ENCODE assay signal across 2 cellular contexts in the genomic region with DNA sequence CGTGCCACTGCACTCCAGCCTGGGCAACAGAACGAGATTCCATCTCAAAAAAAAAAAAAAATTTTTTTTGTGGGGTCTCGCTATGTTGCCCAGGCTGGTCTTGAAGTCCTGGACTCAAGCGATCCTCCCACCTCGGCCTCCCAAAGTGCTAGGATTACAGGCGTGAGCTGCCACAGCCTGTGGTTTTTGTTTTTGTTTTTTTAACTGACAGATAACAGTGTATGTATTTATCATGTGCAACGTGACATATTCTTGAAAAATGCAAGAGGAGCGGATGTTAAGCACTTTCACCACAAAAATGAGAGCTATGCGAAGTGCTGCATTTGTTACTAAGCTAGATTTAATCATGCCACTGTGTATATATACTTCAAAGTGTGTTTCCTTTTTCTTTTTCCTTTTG.
TF ChIP-seq lines count a peak whose summit lies in the region.

No MANE protein-coding gene starts in this region.

TF ChIP-seq in HepG2, 621 proteins besides CTCF, POLR2A, EP300 and RAD21 (continued from another document):
- TF ChIP-seq, protein P1, sequence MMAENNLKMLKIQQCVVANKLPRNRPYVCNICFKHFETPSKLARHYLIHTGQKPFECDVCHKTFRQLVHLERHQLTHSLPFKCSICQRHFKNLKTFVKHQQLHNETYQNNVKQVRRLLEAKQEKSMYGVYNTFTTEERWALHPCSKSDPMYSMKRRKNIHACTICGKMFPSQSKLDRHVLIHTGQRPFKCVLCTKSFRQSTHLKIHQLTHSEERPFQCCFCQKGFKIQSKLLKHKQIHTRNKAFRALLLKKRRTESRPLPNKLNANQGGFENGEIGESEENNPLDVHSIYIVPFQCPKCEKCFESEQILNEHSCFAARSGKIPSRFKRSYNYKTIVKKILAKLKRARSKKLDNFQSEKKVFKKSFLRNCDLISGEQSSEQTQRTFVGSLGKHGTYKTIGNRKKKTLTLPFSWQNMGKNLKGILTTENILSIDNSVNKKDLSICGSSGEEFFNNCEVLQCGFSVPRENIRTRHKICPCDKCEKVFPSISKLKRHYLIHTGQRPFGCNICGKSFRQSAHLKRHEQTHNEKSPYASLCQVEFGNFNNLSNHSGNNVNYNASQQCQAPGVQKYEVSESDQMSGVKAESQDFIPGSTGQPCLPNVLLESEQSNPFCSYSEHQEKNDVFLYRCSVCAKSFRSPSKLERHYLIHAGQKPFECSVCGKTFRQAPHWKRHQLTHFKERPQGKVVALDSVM (CRISPR knock-in tag; IDR thresholded peaks at IDR 0.05): peak; percentile 48; the same call in 1 of the 2 replicates
- no peak for TF ChIP-seq ZNF672 (CRISPR knock-in tag; IDR thresholded peaks at IDR 0.05)
- TF ChIP-seq ZNF772 (CRISPR knock-in tag; IDR thresholded peaks at IDR 0.05): no peak
- no peak for TF ChIP-seq ZSCAN31 (CRISPR knock-in tag; IDR thresholded peaks at IDR 0.05; ENCODE audit: low read depth)
- TF ChIP-seq ZNF570 (CRISPR knock-in tag; IDR thresholded peaks at IDR 0.05; ENCODE audit: borderline replicate concordance): no peak
- no peak for TF ChIP-seq HNF1A (IDR thresholded peaks at IDR 0.05; ENCODE audit: low read depth)
- TF ChIP-seq HNF1A (CRISPR knock-in tag; IDR thresholded peaks at IDR 0.05; ENCODE audit: borderline replicate concordance): no peak
- no peak for TF ChIP-seq ZNF777 (CRISPR knock-in tag; IDR thresholded peaks at IDR 0.05)
- TF ChIP-seq ZNF121 (CRISPR knock-in tag; IDR thresholded peaks at IDR 0.05): peak; percentile 66
- no peak for TF ChIP-seq ZNF850 (CRISPR knock-in tag; conservative IDR thresholded peaks at IDR 0.05)
- no peak for TF ChIP-seq CHD4 (IDR thresholded peaks at IDR 0.05; ENCODE audit: borderline replicate concordance, low read length)
- no peak for TF ChIP-seq ZNF225 (CRISPR knock-in tag; IDR thresholded peaks at IDR 0.05)
- no peak for TF ChIP-seq MXD4 (CRISPR knock-in tag; IDR thresholded peaks at IDR 0.05)
TF ChIP-seq in HepG2: peak in this region for 2.

TF ChIP-seq in WTC11, 78 proteins besides CTCF, POLR2A, EP300 and RAD21 (continued from another document):
- TF ChIP-seq, protein P2, sequence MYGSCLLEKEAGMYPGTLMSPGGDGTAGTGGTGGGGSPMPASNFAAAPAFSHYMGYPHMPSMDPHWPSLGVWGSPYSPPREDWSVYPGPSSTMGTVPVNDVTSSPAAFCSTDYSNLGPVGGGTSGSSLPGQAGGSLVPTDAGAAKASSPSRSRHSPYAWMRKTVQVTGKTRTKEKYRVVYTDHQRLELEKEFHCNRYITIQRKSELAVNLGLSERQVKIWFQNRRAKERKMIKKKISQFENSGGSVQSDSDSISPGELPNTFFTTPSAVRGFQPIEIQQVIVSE (CRISPR knock-in tag; IDR thresholded peaks at IDR 0.05; ENCODE audit: borderline replicate concordance): no peak
TF ChIP-seq in WTC11: peak in this region for 1.
